In the genomic region with DNA sequence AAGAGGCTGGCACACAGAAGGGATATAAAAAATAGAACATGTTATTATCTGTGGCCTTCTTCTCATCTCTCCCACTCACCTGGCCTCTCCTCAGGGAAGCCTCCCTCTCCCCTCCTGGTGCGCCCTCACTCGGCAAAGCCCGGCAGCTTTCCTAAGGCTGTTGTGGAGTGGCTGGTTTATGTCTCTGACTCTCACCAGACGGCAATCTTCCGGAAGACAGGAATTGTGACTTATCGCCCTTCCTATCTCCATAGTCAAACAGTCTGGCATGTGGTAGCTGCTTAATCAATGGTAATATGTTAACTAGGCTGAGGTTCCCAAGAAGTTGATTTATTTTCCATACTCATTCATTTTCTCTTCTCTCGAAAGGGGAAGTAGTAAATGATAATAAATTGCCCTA, we compare ENCODE assay signal across 23 cellular contexts.
"Had no signal": no experiment of that assay in that cellular context is flagged by ENCODE, and none has a peak within 500 bp of the region (broad histone marks: within the 10 kb centered on the region; RNA-seq: fewer than 3 reads in every experiment).

No MANE protein-coding gene starts in this region.

- H3K9ac ChIP-seq: parathyroid adenoma had no signal

- H3K9me3 ChIP-seq: body of pancreas, lower lobe of right lung had no signal

- H3K79me2 ChIP-seq: parathyroid adenoma had no signal

- H3K27ac Mint-ChIP-seq: activated CD4-positive, alpha-beta T cell treated with anti-CD3 and anti-CD28 coated beads, Interleukin-2, amount 10 ng/mL, durations not matched to agents 24 days and 14 days; activated CD8-positive, alpha-beta T cell treated with anti-CD3 and anti-CD28 coated beads for 36 hours; activated naive CD8-positive, alpha-beta T cell treated with anti-CD3 and anti-CD28 coated beads, Interleukin-2, amount 10 ng/mL, durations not matched to agents 7 days and 5 days; activated T-cell treated with anti-CD3 and anti-CD28 coated beads, Interleukin-2, amount 50 U/mL, for 24 hours; activated T-helper 2 cell treated with anti-CD3 and anti-CD28 coated beads, Interferon-gamma antibody, Interleukin-2, Interleukin-4, amounts not matched to agents 10 μg/mL and 5 μg/mL and 100 μg/mL, durations not matched to agents 14 hours and 24 hours and 36 hours; mesothelial cell of epicardium; natural killer cell treated with Interleukin-12 subunit alpha and Interleukin-12 subunit beta and Interleukin-15 and Interleukin-18, amount 100 ng/mL, for 72 hours; stimulated activated naive CD8-positive, alpha-beta T cell treated with anti-CD3 and anti-CD28 coated beads, Interleukin-15, amount 100 ng/mL, for 72 hours; T-helper 2 cell treated with Interferon-gamma antibody and Interleukin-4, amounts not matched to agents 5 μg/mL and 100 μg/mL, for 36 hours had no signal

- H3K36me3 ChIP-seq: lower lobe of right lung had no signal

- H3K36me3 Mint-ChIP-seq: activated naive CD8-positive, alpha-beta T cell treated with anti-CD3 and anti-CD28 coated beads, Interleukin-2, amount 10 ng/mL, durations not matched to agents 7 days and 5 days; natural killer cell treated with Interleukin-12 subunit alpha and Interleukin-12 subunit beta and Interleukin-15 and Interleukin-18, amount 100 ng/mL, for 72 hours had no signal

- H3K9me3 Mint-ChIP-seq: activated CD4-positive, alpha-beta T cell treated with anti-CD3 and anti-CD28 coated beads, Interleukin-2, amount 10 ng/mL, durations not matched to agents 24 days and 14 days; activated CD8-positive, alpha-beta T cell treated with anti-CD3 and anti-CD28 coated beads for 36 hours; activated naive CD8-positive, alpha-beta T cell treated with anti-CD3 and anti-CD28 coated beads, Interleukin-2, amount 10 ng/mL, durations not matched to agents 7 days and 5 days; activated T-cell treated with anti-CD3 and anti-CD28 coated beads, Interleukin-2, amount 50 U/mL, for 24 hours; activated T-helper 2 cell treated with anti-CD3 and anti-CD28 coated beads, Interferon-gamma antibody, Interleukin-2, Interleukin-4, amounts not matched to agents 10 μg/mL and 5 μg/mL and 100 μg/mL, durations not matched to agents 14 hours and 24 hours and 36 hours; natural killer cell treated with Interleukin-12 subunit alpha and Interleukin-12 subunit beta and Interleukin-15 and Interleukin-18, amount 100 ng/mL, for 72 hours; stimulated activated naive CD8-positive, alpha-beta T cell treated with anti-CD3 and anti-CD28 coated beads, Interleukin-15, amount 100 ng/mL, for 72 hours; T-helper 2 cell treated with Interferon-gamma antibody and Interleukin-4, amounts not matched to agents 5 μg/mL and 100 μg/mL, for 36 hours had no signal

- H3K4me3 Mint-ChIP-seq: activated CD4-positive, alpha-beta T cell treated with anti-CD3 and anti-CD28 coated beads, Interleukin-2, amount 10 ng/mL, durations not matched to agents 24 days and 14 days; activated CD8-positive, alpha-beta T cell treated with anti-CD3 and anti-CD28 coated beads for 36 hours; activated naive CD8-positive, alpha-beta T cell treated with anti-CD3 and anti-CD28 coated beads, Interleukin-2, amount 10 ng/mL, durations not matched to agents 7 days and 5 days; activated T-cell treated with anti-CD3 and anti-CD28 coated beads, Interleukin-2, amount 50 U/mL, for 24 hours; mesothelial cell of epicardium; natural killer cell treated with Interleukin-12 subunit alpha and Interleukin-12 subunit beta and Interleukin-15 and Interleukin-18, amount 100 ng/mL, for 72 hours; stimulated activated naive CD8-positive, alpha-beta T cell treated with anti-CD3 and anti-CD28 coated beads, Interleukin-15, amount 100 ng/mL, for 72 hours; T-helper 2 cell treated with Interferon-gamma antibody and Interleukin-4, amounts not matched to agents 5 μg/mL and 100 μg/mL, for 36 hours had no signal

- H2AFZ ChIP-seq: parathyroid adenoma had no signal

- H3K27ac ChIP-seq: body of pancreas, epithelial cell of prostate, lower lobe of right lung, parathyroid adenoma had no signal

- H3K27me3 Mint-ChIP-seq: activated CD8-positive, alpha-beta T cell treated with anti-CD3 and anti-CD28 coated beads for 36 hours; activated naive CD8-positive, alpha-beta T cell treated with anti-CD3 and anti-CD28 coated beads, Interleukin-2, amount 10 ng/mL, durations not matched to agents 7 days and 5 days; activated T-cell treated with anti-CD3 and anti-CD28 coated beads, Interleukin-2, amount 50 U/mL, for 24 hours; natural killer cell treated with Interleukin-12 subunit alpha and Interleukin-12 subunit beta and Interleukin-15 and Interleukin-18, amount 100 ng/mL, for 72 hours; stimulated activated naive CD8-positive, alpha-beta T cell treated with anti-CD3 and anti-CD28 coated beads, Interleukin-15, amount 100 ng/mL, for 72 hours had no signal

- H3K4me1 ChIP-seq: parathyroid adenoma had no signal

- H3K4me3 ChIP-seq: body of pancreas, lower lobe of right lung had no signal

- FAIRE-seq: islet of Langerhans had no signal

- DNase-seq: activated CD4-positive, alpha-beta T cell treated with anti-CD3 and anti-CD28 coated beads, Interleukin-2, amount 10 ng/mL, durations not matched to agents 24 days and 14 days; activated naive CD4-positive, alpha-beta T cell treated with Interleukin-2 at 50 U/mL for 16 hours; activated naive CD8-positive, alpha-beta T cell treated with anti-CD3 and anti-CD28 coated beads, Interleukin-2, amount 10 ng/mL, durations not matched to agents 7 days and 5 days; activated T-cell treated with anti-CD3 and anti-CD28 coated beads, Interleukin-2, amount 50 U/mL, for 24 hours; body of pancreas; dermis blood vessel endothelial cell; effector memory CD4-positive, alpha-beta T cell; foreskin fibroblast; hippocampal formation; left colon; lower lobe of right lung; retina; stimulated activated CD4-positive, alpha-beta T cell treated with anti-CD3 and anti-CD28 coated beads, Interleukin-15, amount 100 ng/mL, for 24 hours; stimulated activated CD4-positive, alpha-beta T cell treated with anti-CD3 and anti-CD28 coated beads, Interleukin-2, amount 100 ng/mL, for 48 hours; stimulated activated naive CD8-positive, alpha-beta T cell treated with anti-CD3 and anti-CD28 coated beads, Interleukin-15, amount 100 ng/mL, for 72 hours had no signal

- ATAC-seq: body of pancreas; left colon; lower lobe of right lung; natural killer cell treated with Interleukin-12 subunit alpha and Interleukin-12 subunit beta and Interleukin-15 and Interleukin-18, amount 100 ng/mL, for 72 hours; stimulated activated naive CD8-positive, alpha-beta T cell treated with anti-CD3 and anti-CD28 coated beads, Interleukin-15, amount 100 ng/mL, for 72 hours had no signal

- H3K27me3 ChIP-seq: body of pancreas had no signal
